18 cellular contexts compared by ENCODE assay signal in the genomic region with DNA sequence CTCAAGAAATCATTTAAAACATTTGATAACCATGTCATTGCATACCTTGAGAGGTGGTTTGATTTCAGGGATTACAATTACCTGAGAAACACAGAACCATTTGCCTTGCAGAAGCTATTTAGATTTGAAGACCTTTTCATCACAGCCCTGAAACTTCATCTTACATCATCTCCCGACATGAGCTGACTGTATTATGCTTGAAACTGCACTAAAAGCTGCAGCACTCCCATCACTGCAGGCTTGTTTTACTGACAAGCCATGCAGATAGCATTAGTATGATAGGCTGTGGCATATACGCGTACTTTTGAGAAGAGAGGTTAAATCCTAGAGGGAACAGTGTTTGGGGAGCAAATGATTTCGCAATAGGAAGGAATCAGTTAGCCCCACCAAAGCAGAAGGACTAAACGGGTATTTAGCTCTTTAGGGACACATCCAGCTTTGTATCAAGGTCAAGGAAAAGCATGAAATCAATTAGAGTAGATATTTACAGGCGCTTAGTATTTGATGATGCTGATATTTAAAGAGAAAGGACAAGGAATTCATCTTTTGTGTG.
DNase-seq lines count a peak whose midpoint lies in the region; ATAC-seq and TF ChIP-seq lines count a peak whose summit lies in the region.
"Had no signal": no experiment of that assay in that cellular context is flagged by ENCODE, and none has a peak within 500 bp of the region (broad histone marks: within the 10 kb centered on the region; RNA-seq: fewer than 3 reads in every experiment).

No MANE protein-coding gene starts in this region.

- DNase-seq in NCI-H2171 treated with DMSO at 0.1 percent for 48 hours (lab: John Stamatoyannopoulos, UW) (peak; percentile 81), NCI-H2171 (lab: John Stamatoyannopoulos, UW) (no peak), NCI-H1694 treated with DMSO at 0.1 percent for 48 hours (lab: John Stamatoyannopoulos, UW) (peak; percentile 40), mesenchymal stem cell (no peak), dorsolateral prefrontal cortex (no peak)
- no peak for DNase-seq in stimulated activated naive CD8-positive, alpha-beta T cell treated with anti-CD3 and anti-CD28 coated beads, Interleukin-15, Interleukin-2, amounts not matched to agents 100 U/mL and 50 U/mL, for 24 hours
- DNase-seq: CD4-positive, CD25-positive, alpha-beta regulatory T cell; COR-L47; DMS153; GM23248; NCI-H1417; NCI-H187 treated with DMSO at 0.1 percent for 48 hours; NCI-H526 treated with DMSO at 0.1 percent for 48 hours; OCI-M1; SJCRH30; T-cell had no signal

- H3K4ac ChIP-seq in mesenchymal stem cell (ENCODE audit: low read depth in 1 of 2, low read length in 2 of 2) = no peak overlapping the region

- no peaks in the 10 kb centered on the region for H3K36me3 ChIP-seq in mesenchymal stem cell (ENCODE audit: control insufficient read depth in 1 of 2, insufficient read depth in 2 of 2, low read depth in 1 of 2, low read length in 2 of 2)
- H3K36me3 ChIP-seq: SJCRH30 had no signal

- no peaks in the 10 kb centered on the region for H3K9me3 ChIP-seq in mesenchymal stem cell (ENCODE audit: control insufficient read depth, low read length)
- H3K9me3 ChIP-seq: SJCRH30 had no signal

- no peak overlapping the region for H2BK120ac ChIP-seq in mesenchymal stem cell (ENCODE audit: low read depth, low read length)

- WGBS in mesenchymal stem cell = 97% methylated on average over 4 of the region's 6 CpGs

- no peak overlapping the region for H4K8ac ChIP-seq in mesenchymal stem cell (ENCODE audit: low read length)

- H3K79me1 ChIP-seq in mesenchymal stem cell (replicated peaks; ENCODE audit: low read length, poor library complexity, severe bottlenecking) = no peaks in the 10 kb centered on the region

- no peak for TF ChIP-seq CTCF in dorsolateral prefrontal cortex (IDR thresholded peaks at IDR 0.05 in 54 of 56, conservative IDR thresholded peaks at IDR 0.05 in 2 of 56; ENCODE audit: low read depth in 1 of 56, partially characterized antibody in 56 of 56)

- H3K9ac ChIP-seq in mesenchymal stem cell (ENCODE audit: low read length) = peak overlapping the region; percentile 9
- H3K9ac ChIP-seq: GM23248 had no signal

- no peak overlapping the region for H2BK15ac ChIP-seq in mesenchymal stem cell (ENCODE audit: low read depth, poor library complexity, severe bottlenecking)

- H3K23ac ChIP-seq in mesenchymal stem cell (ENCODE audit: low read length in 2 of 2) = no peak overlapping the region

- H4K91ac ChIP-seq in mesenchymal stem cell (ENCODE audit: low read length) = no peak overlapping the region

- no peak overlapping the region for H2AFZ ChIP-seq in mesenchymal stem cell (ENCODE audit: low read depth, low read length)
- H2AFZ ChIP-seq: GM23248 had no signal

- no peak overlapping the region for H2AK5ac ChIP-seq in mesenchymal stem cell (ENCODE audit: low read length, severe bottlenecking)

- no peak overlapping the region for H2BK12ac ChIP-seq in mesenchymal stem cell (ENCODE audit: low read length in 2 of 2)

- no peak overlapping the region for H3K18ac ChIP-seq in mesenchymal stem cell (ENCODE audit: low read depth in 1 of 2, low read length in 2 of 2)

- no peak overlapping the region for H2BK5ac ChIP-seq in mesenchymal stem cell (ENCODE audit: low read depth, low read length, poor library complexity, severe bottlenecking)

- no peak for ATAC-seq in stimulated activated naive CD8-positive, alpha-beta T cell treated with anti-CD3 and anti-CD28 coated beads, Interleukin-15, Interleukin-2, amounts not matched to agents 100 U/mL and 50 U/mL, for 24 hours
- no peak for ATAC-seq in HG03025 (IDR thresholded peaks at IDR 0.05; ENCODE audit: low FRiP score, unreplicated experiment)
- ATAC-seq: HCT116, T-cell had no signal

- H3K4me1 ChIP-seq in mesenchymal stem cell (ENCODE audit: control insufficient read depth, insufficient read depth, low read depth, low read length) = no peaks in the 10 kb centered on the region
- H3K4me1 ChIP-seq: SJCRH30 had no signal

- H3K4me3 ChIP-seq in mesenchymal stem cell (ENCODE audit: insufficient read depth in 1 of 2, low read depth in 1 of 2, low read length in 2 of 2) = no peak overlapping the region
- H3K4me3 ChIP-seq in dorsolateral prefrontal cortex = no peak overlapping the region
- H3K4me3 ChIP-seq: GM23248, SJCRH30 had no signal

- H3K27ac ChIP-seq in mesenchymal stem cell (ENCODE audit: low read length, poor library complexity, severe bottlenecking) (no peak overlapping the region), dorsolateral prefrontal cortex (no peak overlapping the region)
- H3K27ac ChIP-seq: GM23248, SJCRH30 had no signal

- H3K4me2 ChIP-seq in mesenchymal stem cell (ENCODE audit: low read length, poor library complexity, severe bottlenecking) = no peak overlapping the region

- intact Hi-C loops in dorsolateral prefrontal cortex (cut with DNase I) = no loop called here

- no peaks in the 10 kb centered on the region for H3K27me3 ChIP-seq in mesenchymal stem cell (ENCODE audit: control insufficient read depth in 1 of 2, insufficient read depth in 1 of 2, low read length in 2 of 2)
- H3K27me3 ChIP-seq in dorsolateral prefrontal cortex = peaks cover 0 to 77% (median 29%) of the 10 kb centered on the region in 45 donors
- H3K27me3 ChIP-seq: SJCRH30 had no signal

- no peak overlapping the region for H3K14ac ChIP-seq in mesenchymal stem cell (ENCODE audit: low read length in 2 of 2)

Comparison
In these comparisons a context has a peak if more than half of its experiments do, and no peak if none do; other contexts are left out.
1. DNase-seq: peak in NCI-H2171 treated with DMSO at 0.1 percent for 48 hours (single experiment) and NCI-H1694 treated with DMSO at 0.1 percent for 48 hours (single experiment); none in NCI-H2171 (single experiment), mesenchymal stem cell (single experiment), stimulated activated naive CD8-positive, alpha-beta T cell treated with anti-CD3 and anti-CD28 coated beads, Interleukin-15, Interleukin-2, amounts not matched to agents 100 U/mL and 50 U/mL, for 24 hours (single experiment) and dorsolateral prefrontal cortex (0 of 10).